Comparison of ENCODE assay signal across 8 cellular contexts in genomic region chr12:47085815-47086252, GRCh38. TPM values are rescaled to one million over a fixed set of nuclear protein-coding genes. Genes with fewer than 3 reads are reported as not detected.
DNase-seq lines count a peak whose midpoint lies in the region; ATAC-seq and TF ChIP-seq lines count a peak whose summit lies in the region.

No MANE protein-coding gene starts in this region.

- no peaks in the 10 kb centered on the region for H3K27me3 ChIP-seq in CD4-positive, alpha-beta T cell (ENCODE audit: control insufficient read depth, insufficient read depth, low read length)
- no peaks in the 10 kb centered on the region for H3K27me3 ChIP-seq in mesendoderm (ENCODE audit: insufficient read depth, low read length, poor library complexity)
- no peaks in the 10 kb centered on the region for H3K27me3 ChIP-seq in Caco-2 (replicated peaks; ENCODE audit: control insufficient read depth, insufficient read depth, low read length)

- H3K79me2 ChIP-seq in mesendoderm (ENCODE audit: control insufficient read depth, insufficient read depth, low read length): no peaks in the 10 kb centered on the region

- H4K8ac ChIP-seq in mesendoderm (ENCODE audit: low read depth, low read length): peak overlapping the region; percentile 81

- peak overlapping the region; percentile 64 for H3K56ac ChIP-seq in mesendoderm (ENCODE audit: low read length)

- no peak overlapping the region for H3K23ac ChIP-seq in mesendoderm (ENCODE audit: low read length)

- CTCF ChIA-PET in CD4-positive, alpha-beta T cell (lab: Charles Lee): interaction anchor here (0.7 to 1.3 kb wide), 4 partner anchors 10 to 312 kb away, joined by 3 to 6 read pairs (median 3); no protein-coding TSS in a partner anchor
- CTCF ChIA-PET in Caco-2 (lab: Charles Lee): no interaction called here

- H2BK5ac ChIP-seq in mesendoderm (ENCODE audit: low read length): peak overlapping the region; percentile 78

- in situ Hi-C loops in astrocyte of the cerebellum (cut with HindIII; ENCODE audit: low sequenced_read_pairs): no loop called here

- H3K36me3 Mint-ChIP-seq in CD4-positive, alpha-beta T cell (ENCODE audit: low read depth): peaks cover 8% of the 10 kb centered on the region
- H3K36me3 Mint-ChIP-seq in Caco-2 (ENCODE audit: insufficient read depth, unreplicated experiment) (no peaks in the 10 kb centered on the region), glutamatergic neuron (ENCODE audit: unreplicated experiment) (no peaks in the 10 kb centered on the region)

- H3K36me3 ChIP-seq in mesendoderm (ENCODE audit: control insufficient read depth, insufficient read depth, low read length): no peaks in the 10 kb centered on the region
- no peaks in the 10 kb centered on the region for H3K36me3 ChIP-seq in Caco-2 (ENCODE audit: control insufficient read depth, insufficient read depth, low read length)

- H3K4me1 Mint-ChIP-seq in CD4-positive, alpha-beta T cell (ENCODE audit: low read depth): peaks cover 69% of the 10 kb centered on the region
- peaks cover 22% of the 10 kb centered on the region for H3K4me1 Mint-ChIP-seq in Caco-2 (ENCODE audit: low read depth, unreplicated experiment)
- peaks cover 4% of the 10 kb centered on the region for H3K4me1 Mint-ChIP-seq in glutamatergic neuron (ENCODE audit: low read depth, unreplicated experiment)

- intact Hi-C loops in CD4-positive, alpha-beta T cell (cut with DNase I, micrococcal nuclease): no loop called here
- intact Hi-C loops in Caco-2 (cut with micrococcal nuclease; ENCODE audit: unreplicated experiment): loop anchor here (5.0 kb wide), 1 partner anchor 46 kb away; no protein-coding TSS in a partner anchor

- ATAC-seq in CD4-positive, alpha-beta T cell (ENCODE audit: poor library complexity): peak; percentile 85
- ATAC-seq in HG02840 (IDR thresholded peaks at IDR 0.05; ENCODE audit: low FRiP score, unreplicated experiment): peak; percentile 64

- peak overlapping the region; percentile 98 for H3K27ac Mint-ChIP-seq in CD4-positive, alpha-beta T cell
- no peak overlapping the region for H3K27ac Mint-ChIP-seq in Caco-2 (ENCODE audit: unreplicated experiment)
- no peak overlapping the region for H3K27ac Mint-ChIP-seq in glutamatergic neuron (ENCODE audit: unreplicated experiment)

- no peak overlapping the region for H2AK5ac ChIP-seq in mesendoderm (ENCODE audit: low read length)

- H3K9me3 ChIP-seq in CD4-positive, alpha-beta T cell (ENCODE audit: control insufficient read depth, low read length): no peaks in the 10 kb centered on the region
- no peaks in the 10 kb centered on the region for H3K9me3 ChIP-seq in Caco-2

- H3K27me3 Mint-ChIP-seq in CD4-positive, alpha-beta T cell: no peaks in the 10 kb centered on the region
- no peaks in the 10 kb centered on the region for H3K27me3 Mint-ChIP-seq in Caco-2 (ENCODE audit: insufficient read depth, unreplicated experiment)
- no peaks in the 10 kb centered on the region for H3K27me3 Mint-ChIP-seq in glutamatergic neuron (ENCODE audit: unreplicated experiment)

- peak overlapping the region; percentile 87 for H3K4ac ChIP-seq in mesendoderm (ENCODE audit: low read depth, low read length)

- POLR2A ChIA-PET in CD4-positive, alpha-beta T cell (lab: Charles Lee): interaction anchor here (0.6 to 1.6 kb wide), 8 partner anchors 9 to 1207 kb away, joined by 3 to 7 read pairs (median 4); no protein-coding TSS in a partner anchor
- POLR2A ChIA-PET in Caco-2 (lab: Charles Lee): no interaction called here

- H3K4me1 ChIP-seq in mesendoderm (ENCODE audit: control insufficient read depth, low read depth, low read length) (peaks cover 12% of the 10 kb centered on the region), Caco-2 (peaks cover 12% of the 10 kb centered on the region; the same call in 1 of the 2 replicates)

- H2BK120ac ChIP-seq in mesendoderm (ENCODE audit: low read depth, low read length): peak overlapping the region; percentile 88

- WGBS in mesendoderm (ENCODE audit: extremely low coverage, insufficient coverage, low lambda C conversion rate): no CpG with 5 or more reads among the region's 6 CpGs

- TF ChIP-seq CTCF in CD4-positive, alpha-beta T cell (IDR thresholded peaks at IDR 0.05): no peak
- TF ChIP-seq CTCF in astrocyte of the cerebellum (IDR thresholded peaks at IDR 0.05; ENCODE audit: low read depth, low read length, missing control alignments) (no peak), Caco-2 (IDR thresholded peaks at IDR 0.05; ENCODE audit: insufficient read depth in 1 of 2, low read depth in 1 of 2, low read length in 1 of 2, severe bottlenecking in 1 of 2, unreplicated experiment in 1 of 2) (no peak), glutamatergic neuron (IDR thresholded peaks at IDR 0.05; ENCODE audit: partially characterized antibody, unreplicated experiment) (no peak)

- H3K9ac ChIP-seq in mesendoderm (ENCODE audit: low read length): no peak overlapping the region

- H3K4me2 ChIP-seq in mesendoderm (ENCODE audit: low read length): no peak overlapping the region

- H3K4me3 ChIP-seq in astrocyte of the cerebellum (ENCODE audit: low read depth, low read length) (no peak overlapping the region), mesendoderm (ENCODE audit: low read length) (no peak overlapping the region), Caco-2 (ENCODE audit: low read depth, low read length) (no peak overlapping the region)

- H2BK15ac ChIP-seq in mesendoderm (replicated peaks; ENCODE audit: low read depth): no peak overlapping the region

- BruUV-seq in Caco-2 (replicated peaks; lab: Mats Ljungman, UMichigan): no TSS peak

- H3K18ac ChIP-seq in mesendoderm (ENCODE audit: low read length): peak overlapping the region; percentile 97

- no peak overlapping the region for H4K5ac ChIP-seq in mesendoderm (ENCODE audit: low read length)

- no peak overlapping the region for H3K4me3 Mint-ChIP-seq in CD4-positive, alpha-beta T cell
- H3K4me3 Mint-ChIP-seq in Caco-2 (ENCODE audit: unreplicated experiment) (no peak overlapping the region), glutamatergic neuron (ENCODE audit: unreplicated experiment) (no peak overlapping the region)

- no peaks in the 10 kb centered on the region for H3K79me1 ChIP-seq in mesendoderm (ENCODE audit: low read length)

- H3K27ac ChIP-seq in CD4-positive, alpha-beta T cell (ENCODE audit: low read depth, low read length): no peak overlapping the region
- H3K27ac ChIP-seq in mesendoderm (ENCODE audit: low read depth, low read length): peak overlapping the region; percentile 55

- H3K9me3 Mint-ChIP-seq in CD4-positive, alpha-beta T cell: peaks cover 3% of the 10 kb centered on the region
- no peaks in the 10 kb centered on the region for H3K9me3 Mint-ChIP-seq in Caco-2 (ENCODE audit: unreplicated experiment)
- no peaks in the 10 kb centered on the region for H3K9me3 Mint-ChIP-seq in glutamatergic neuron (ENCODE audit: unreplicated experiment)

- DNase-seq in CD4-positive, alpha-beta T cell: peak in 5 of 10 experiments; percentile 10 to 38 (median 28)
- DNase-seq in SHP77 (lab: John Stamatoyannopoulos, UW) (peak; percentile 60 to 82), astrocyte of the cerebellum (ENCODE audit: low read depth) (peak; percentile 59), mesendoderm (peak; percentile 94), Caco-2 (no peak), NCI-H446 (lab: John Stamatoyannopoulos, UW) (no peak), glutamatergic neuron (no peak)

RNA-seq across cellular contexts. Expression of gene AMIGO2, which starts 6.1 kb away (rescaled TPM):
- 10 to 100 TPM in 1 of 2 experiments, 1 to 10 TPM in 1; 9.7 to 10.1 TPM for total RNA-seq in CD4-positive, alpha-beta T cell
- 14.7 TPM for polyA plus RNA-seq in mesendoderm (2013, experiment 1 of 2)
- polyA plus RNA-seq in mesendoderm (2013, experiment 2 of 2): 14.0 TPM
- 1.6 and 1.9 TPM in 2 replicates for total RNA-seq in Caco-2 (2022)
- 1.7 TPM for total RNA-seq in glutamatergic neuron (ENCODE audit: unreplicated experiment)

RNA-seq across cellular contexts. Expression of gene PCED1B, which starts 6.4 kb away (rescaled TPM):
- total RNA-seq in CD4-positive, alpha-beta T cell: 10 to 100 TPM; 18.7 to 20.0 TPM
- 6.9 TPM for polyA plus RNA-seq in mesendoderm (2013, experiment 1 of 2)
- polyA plus RNA-seq in mesendoderm (2013, experiment 2 of 2): 6.7 TPM
- total RNA-seq in Caco-2 (2022): 7.0 and 7.8 TPM in 2 replicates
- 0.27 TPM for total RNA-seq in glutamatergic neuron (ENCODE audit: unreplicated experiment)

Comparison
In these comparisons a context has a peak if more than half of its experiments do, and no peak if none do; other contexts are left out.
1. DNase-seq: peak in SHP77 (2 of 2), astrocyte of the cerebellum (single experiment) and mesendoderm (single experiment); none in Caco-2 (0 of 2), NCI-H446 (0 of 2) and glutamatergic neuron (single experiment).